Comparison of ENCODE assay signal across 10 cellular contexts in the genomic region with DNA sequence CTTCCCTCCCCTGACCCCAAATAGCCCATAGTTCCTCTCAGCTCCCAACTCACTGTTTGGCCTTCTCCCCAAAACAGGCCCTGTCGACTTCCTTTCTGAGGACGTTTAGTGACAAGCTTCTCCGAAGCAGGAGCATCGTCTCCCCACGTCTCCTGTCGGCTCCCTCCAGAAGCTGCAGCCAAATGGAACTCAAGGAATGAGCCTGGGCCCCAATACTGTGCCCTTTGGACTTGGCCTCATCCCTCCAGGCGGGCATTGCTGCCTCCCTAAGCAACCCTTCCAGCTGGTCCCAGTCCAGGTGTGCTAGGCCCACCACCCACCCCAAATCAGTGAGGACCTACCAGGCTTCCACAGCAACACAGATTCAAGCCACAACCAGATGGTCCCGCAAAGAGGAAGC. TPM values are rescaled to one million over a fixed set of nuclear protein-coding genes. Genes with fewer than 3 reads are reported as not detected.
DNase-seq lines count a peak whose midpoint lies in the region; ATAC-seq and TF ChIP-seq lines count a peak whose summit lies in the region.
"Had no signal": no experiment of that assay in that cellular context is flagged by ENCODE, and none has a peak within 500 bp of the region (broad histone marks: within the 10 kb centered on the region; RNA-seq: fewer than 3 reads in every experiment).

No MANE protein-coding gene starts in this region.

- WGBS in esophagus squamous epithelium, 2 donors = 57 to 89% methylated on average over 1 to 6 of the region's 8 CpGs
- WGBS in prostate gland = 67% methylated on average over 8 of the region's 8 CpGs

- intact Hi-C loops in CD4-positive, alpha-beta T cell (cut with DNase I, micrococcal nuclease) = no loop called here
- intact Hi-C loops in esophagus squamous epithelium (cut with DNase I) (no loop called here), prostate gland (cut with DNase I) (loop anchor here (5.0 kb wide), 1 partner anchor 47 kb away; no protein-coding TSS in a partner anchor)

- H3K4me1 Mint-ChIP-seq in CD4-positive, alpha-beta T cell (ENCODE audit: low read depth) = peaks cover 69% of the 10 kb centered on the region

- H3K4me1 ChIP-seq in esophagus squamous epithelium (peaks cover 37 to 81% (median 44%) of the 10 kb centered on the region in 3 donors), prostate gland (replicated peaks) (peaks cover 10% of the 10 kb centered on the region)

- H3K36me3 Mint-ChIP-seq in CD4-positive, alpha-beta T cell (ENCODE audit: low read depth) = peaks cover 4% of the 10 kb centered on the region

- CTCF ChIA-PET in CD4-positive, alpha-beta T cell (lab: Charles Lee) = interaction anchor here (1.5 to 2.5 kb wide), 2 partner anchors 12 to 114 kb away, joined by 6 to 8 read pairs; no protein-coding TSS in a partner anchor

- no peak for ATAC-seq in CD4-positive, alpha-beta T cell (ENCODE audit: poor library complexity)
- ATAC-seq in HG02763 (IDR thresholded peaks at IDR 0.05; ENCODE audit: unreplicated experiment) = no peak

- H3K27ac Mint-ChIP-seq in CD4-positive, alpha-beta T cell = peak overlapping the region; percentile 92

- no peaks in the 10 kb centered on the region for H3K36me3 ChIP-seq in esophagus squamous epithelium
- H3K36me3 ChIP-seq in prostate gland = no peaks in the 10 kb centered on the region

- POLR2A ChIA-PET in CD4-positive, alpha-beta T cell (lab: Charles Lee) = interaction anchor here (3.1 to 4.0 kb wide), 2 partner anchors 12 to 33 kb away, joined by 30 to 41 read pairs; a partner anchor contains a TSS

- H3K27me3 Mint-ChIP-seq in CD4-positive, alpha-beta T cell = no peaks in the 10 kb centered on the region

- peak overlapping the region; percentile 58 for H3K4me3 Mint-ChIP-seq in CD4-positive, alpha-beta T cell

- no peaks in the 10 kb centered on the region for H3K27me3 ChIP-seq in CD4-positive, alpha-beta T cell (ENCODE audit: control insufficient read depth, insufficient read depth, low read length)
- H3K27me3 ChIP-seq in esophagus squamous epithelium (no peaks in the 10 kb centered on the region), prostate gland (replicated peaks; ENCODE audit: insufficient read depth) (no peaks in the 10 kb centered on the region)

- H3K4me3 ChIP-seq in esophagus squamous epithelium (no peak overlapping the region), prostate gland (no peak overlapping the region)

- no peaks in the 10 kb centered on the region for H3K9me3 ChIP-seq in CD4-positive, alpha-beta T cell (ENCODE audit: control insufficient read depth, low read length)
- H3K9me3 ChIP-seq in esophagus squamous epithelium (no peaks in the 10 kb centered on the region), prostate gland (no peaks in the 10 kb centered on the region)

- H3K9me3 Mint-ChIP-seq in CD4-positive, alpha-beta T cell = no peaks in the 10 kb centered on the region

- TF ChIP-seq CTCF in CD4-positive, alpha-beta T cell (IDR thresholded peaks at IDR 0.05) = no peak
- TF ChIP-seq CTCF in esophagus squamous epithelium (IDR thresholded peaks at IDR 0.05) = no peak
- no peak for TF ChIP-seq CTCF in prostate gland (IDR thresholded peaks at IDR 0.05)

- H3K27ac ChIP-seq in CD4-positive, alpha-beta T cell (ENCODE audit: low read depth, low read length) = no peak overlapping the region
- peak overlapping the region; percentile 75 to 94 (median 84) for H3K27ac ChIP-seq in esophagus squamous epithelium
- peak overlapping the region; percentile 69 to 70 for H3K27ac ChIP-seq in prostate gland

- TF ChIP-seq POLR2A in esophagus squamous epithelium (IDR thresholded peaks at IDR 0.05) (no peak), prostate gland (IDR thresholded peaks at IDR 0.05) (no peak)

- no peak for DNase-seq in CD4-positive, alpha-beta T cell
- DNase-seq in NAMALWA (ENCODE audit: low spot score) (peak; percentile 45), esophagus squamous epithelium (lab: John Stamatoyannopoulos, UW) (no peak), prostate gland (ENCODE audit: low spot score) (no peak), NCI-H2196 (lab: John Stamatoyannopoulos, UW; ENCODE audit: unreplicated experiment) (no peak), nucleus accumbens (lab: John Stamatoyannopoulos, UW) (no peak), NCI-H2196 treated with DMSO at 0.1 percent for 48 hours (lab: John Stamatoyannopoulos, UW; ENCODE audit: unreplicated experiment) (no peak)
- DNase-seq: activated CD4-positive, alpha-beta T cell treated with anti-CD3 and anti-CD28 coated beads, Interleukin-2, amount 50 U/mL, for 4 hours had no signal

RNA-seq across cellular contexts. Expression of a gene that starts 33.0 kb away (rescaled TPM):
- 1 to 10 TPM; 5.3 to 5.4 TPM for total RNA-seq in CD4-positive, alpha-beta T cell
- total RNA-seq in esophagus squamous epithelium (10 to 100 TPM; 23.5 to 50.7 (median 39.0) TPM), prostate gland (10 to 100 TPM; 16.9 to 24.9 TPM)

RNA-seq across cellular contexts. Expression of a gene that starts 59.2 kb away (rescaled TPM):
- not detected for total RNA-seq in CD4-positive, alpha-beta T cell
- total RNA-seq in esophagus squamous epithelium (10 to 100 TPM; 40.5 to 51.9 (median 50.2) TPM), prostate gland (10 to 100 TPM in 1 of 2 donors, 1 to 10 TPM in 1; 2.2 to 13.4 TPM)
- total RNA-seq: OCI-LY7 had no signal
